ENCODE assay signal across 16 cellular contexts in the genomic region with DNA sequence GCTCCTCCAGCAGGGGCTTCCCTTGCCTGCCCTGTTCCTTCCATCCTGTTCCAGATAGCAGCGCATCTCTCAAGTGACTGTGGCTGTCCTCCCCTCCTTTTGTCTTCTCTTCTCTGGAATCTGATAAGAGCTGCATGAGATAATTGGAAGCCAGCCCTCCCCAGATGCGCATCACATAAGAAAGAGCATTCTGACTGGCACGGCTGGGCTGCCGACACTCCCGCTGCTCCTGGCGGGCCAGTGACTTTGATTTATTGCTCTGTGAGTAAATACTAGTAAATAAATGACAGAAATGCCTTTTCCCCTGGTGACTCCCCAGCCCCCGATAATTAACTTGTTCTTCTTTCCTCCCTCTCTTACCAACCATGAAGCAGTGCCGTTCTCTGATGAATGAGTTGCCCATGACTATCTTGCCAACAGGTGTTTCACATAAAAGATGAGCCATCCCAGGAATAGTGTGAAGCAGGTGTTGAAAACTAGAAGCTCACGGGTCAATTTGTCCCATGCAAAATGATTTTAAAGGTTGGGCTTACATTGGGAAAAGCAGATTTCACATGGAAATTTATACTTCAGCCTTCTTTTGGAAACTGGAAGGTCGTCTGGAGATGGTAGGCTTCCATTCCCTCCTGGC.
DNase-seq lines count a peak whose midpoint lies in the region; ATAC-seq lines count a peak whose summit lies in the region.
"Had no signal": no experiment of that assay in that cellular context is flagged by ENCODE, and none has a peak within 500 bp of the region (broad histone marks: within the 10 kb centered on the region; RNA-seq: fewer than 3 reads in every experiment).

No MANE protein-coding gene starts in this region.

- peaks cover 5% of the 10 kb centered on the region; the same call in 1 of the 2 replicates for H3K4me1 ChIP-seq in iPS DF 6.9 (ENCODE audit: control insufficient read depth, insufficient read depth, low read length)
- H3K4me1 ChIP-seq: lower lobe of right lung had no signal

- DNase-seq in DMS53 (lab: John Stamatoyannopoulos, UW) (peak; percentile 45), DMS53 treated with DMSO at 0.1 percent for 48 hours (lab: John Stamatoyannopoulos, UW; ENCODE audit: unreplicated experiment) (no peak), NCI-H2227 treated with DMSO at 0.1 percent for 48 hours (lab: John Stamatoyannopoulos, UW) (peak; percentile 90), iPS DF 6.9 (ENCODE audit: low read depth, low spot score) (peak; percentile 18), renal cortical epithelial cell (ENCODE audit: low read depth) (peak; percentile 69), NCI-H128 (lab: John Stamatoyannopoulos, UW; ENCODE audit: unreplicated experiment) (no peak), substantia nigra (lab: John Stamatoyannopoulos, UW) (no peak)
- DNase-seq: 8988T; activated CD4-positive, alpha-beta T cell treated with anti-CD3 and anti-CD28 coated beads for 4 hours; amniotic stem cell; CD8-positive, alpha-beta memory T cell; GOT3; lower lobe of right lung; nucleus accumbens; T-helper 17 cell had no signal

- no peaks in the 10 kb centered on the region for H3K36me3 ChIP-seq in iPS DF 6.9 (ENCODE audit: control insufficient read depth, insufficient read depth, low read length)
- H3K36me3 ChIP-seq: lower lobe of right lung had no signal

- no CpG with 5 or more reads among the region's 10 CpGs for WGBS in iPS DF 6.9 (ENCODE audit: insufficient coverage, insufficient read length)

- no peak overlapping the region for H3K4me3 ChIP-seq in iPS DF 6.9 (ENCODE audit: low read length)
- H3K4me3 ChIP-seq: lower lobe of right lung had no signal

- no peak overlapping the region for H3K27ac ChIP-seq in iPS DF 6.9 (ENCODE audit: low read length)
- no peak overlapping the region for H3K27ac ChIP-seq in substantia nigra (ENCODE audit: low read depth, low read length, poor library complexity, severe bottlenecking)
- H3K27ac ChIP-seq: lower lobe of right lung had no signal

- H3K9me3 ChIP-seq in iPS DF 6.9 (ENCODE audit: control insufficient read depth, insufficient read depth, low read length), result no peaks in the 10 kb centered on the region
- H3K9me3 ChIP-seq: lower lobe of right lung had no signal

- no peak for ATAC-seq in HG02759 (IDR thresholded peaks at IDR 0.05; ENCODE audit: unreplicated experiment)
- ATAC-seq: lower lobe of right lung, T-helper 17 cell had no signal

- no peaks in the 10 kb centered on the region for H3K27me3 ChIP-seq in iPS DF 6.9 (ENCODE audit: control insufficient read depth, insufficient read depth, low read length)

Comparison
In these comparisons a context has a peak if more than half of its experiments do, and no peak if none do; other contexts are left out.
1. DNase-seq: peak in DMS53 (single experiment), NCI-H2227 treated with DMSO at 0.1 percent for 48 hours (single experiment), iPS DF 6.9 (single experiment) and renal cortical epithelial cell (single experiment); none in DMS53 treated with DMSO at 0.1 percent for 48 hours (single experiment), NCI-H128 (single experiment) and substantia nigra (0 of 49).